Comparison of ENCODE assay signal across 11 cellular contexts in genomic region chr7:92143192-92143880, GRCh38. TPM values are rescaled to one million over a fixed set of nuclear protein-coding genes. Genes with fewer than 3 reads are reported as not detected.
"Had no signal": no experiment of that assay in that cellular context is flagged by ENCODE, and none has a peak within 500 bp of the region (broad histone marks: within the 10 kb centered on the region; RNA-seq: fewer than 3 reads in every experiment).

No MANE protein-coding gene starts in this region.

RNA-seq across cellular contexts. Expression of gene LRRD1, which starts 35.6 kb away (rescaled TPM):
- total RNA-seq: natural killer cell; natural killer cell treated with Interleukin-12 subunit alpha and Interleukin-12 subunit beta and Interleukin-15 and Interleukin-18, amount 100 ng/mL, for 72 hours; osteocyte; pancreas; psoas muscle; pulmonary artery endothelial cell; right lobe of liver; sciatic nerve had no signal
- polyA plus RNA-seq: naive thymus-derived CD8-positive, alpha-beta T cell; right cardiac atrium; smooth muscle cell had no signal
